29 cellular contexts compared by ENCODE assay signal in the genomic region with DNA sequence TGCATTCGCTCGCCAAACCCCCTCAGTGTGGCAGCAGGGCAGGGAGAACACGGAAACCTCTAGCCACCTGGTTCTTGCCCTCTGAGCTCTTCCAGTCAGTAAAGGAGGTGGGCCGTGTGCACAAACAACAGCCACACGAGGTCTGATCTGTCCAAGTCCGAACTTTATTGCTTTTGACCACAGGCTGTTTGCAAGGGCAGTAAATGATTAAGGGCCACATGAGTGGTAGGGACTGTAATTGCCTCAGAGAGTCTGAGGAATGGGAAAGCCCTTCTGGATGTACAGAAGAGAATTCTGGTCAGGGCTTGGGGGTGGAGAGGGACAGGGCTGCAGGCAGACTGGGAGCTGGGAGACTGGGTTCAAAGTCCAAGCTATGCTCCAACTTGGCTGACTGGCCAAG.
"Had no signal": no experiment of that assay in that cellular context is flagged by ENCODE, and none has a peak within 500 bp of the region (broad histone marks: within the 10 kb centered on the region; RNA-seq: fewer than 3 reads in every experiment).

No MANE protein-coding gene starts in this region.

- H3K27ac ChIP-seq: ascending aorta, body of pancreas, SK-N-MC had no signal

- H3K4me3 ChIP-seq: ascending aorta, body of pancreas, SK-N-MC had no signal

- H3K27me3 ChIP-seq: ascending aorta, body of pancreas had no signal

- H3K4me1 ChIP-seq: ascending aorta, body of pancreas had no signal

- H3K36me3 Mint-ChIP-seq: activated CD8-positive, alpha-beta memory T cell treated with anti-CD3 and anti-CD28 coated beads, Interleukin-2, amount 10 ng/mL, durations not matched to agents 7 days and 5 days; activated naive CD4-positive, alpha-beta T cell treated with anti-CD3 and anti-CD28 coated beads, Interleukin-2, amount 50 U/mL, for 72 hours; T-cell had no signal

- FAIRE-seq: bronchial epithelial cell, TTC549 had no signal

- H3K9me3 Mint-ChIP-seq: activated B cell treated with CpG ODN at 0.5 μM for 24 hours; activated CD4-positive, alpha-beta T cell treated with anti-CD3 and anti-CD28 coated beads, Interleukin-2, amount 10 ng/mL, durations not matched to agents 24 days and 14 days; activated naive CD4-positive, alpha-beta T cell treated with anti-CD3 and anti-CD28 coated beads, Interleukin-2, amount 50 U/mL, for 72 hours; activated naive CD8-positive, alpha-beta T cell treated with anti-CD3 and anti-CD28 coated beads, Interleukin-2, amount 50 U/mL, for 24 hours; activated T-cell treated with anti-CD3 and anti-CD28 coated beads, Interleukin-2, amount 50 U/mL, for 24 hours; activated T-helper 1 cell treated with anti-CD3 and anti-CD28 coated beads, Interleukin-12 subunit alpha, Interleukin-12 subunit beta, Interleukin-2, Interleukin-4 antibody, amounts not matched to agents 30 ng/mL and 10 ng/mL and 1 ng/mL, durations not matched to agents 14 hours and 24 hours and 36 hours; T-cell had no signal

- H3K9me3 ChIP-seq: ascending aorta, body of pancreas had no signal

- ATAC-seq: activated CD8-positive, alpha-beta memory T cell treated with anti-CD3 and anti-CD28 coated beads, Interleukin-2, amount 10 ng/mL, durations not matched to agents 7 days and 5 days; activated naive CD4-positive, alpha-beta T cell treated with anti-CD3 and anti-CD28 coated beads, Interleukin-2, amount 50 U/mL, for 72 hours; activated naive CD8-positive, alpha-beta T cell treated with anti-CD3 and anti-CD28 coated beads, Interleukin-2, amount 50 U/mL, for 24 hours; body of pancreas; PC-3; T-cell had no signal

- DNase-seq: activated B cell treated with CpG ODN at 0.5 μM for 24 hours; activated CD4-positive, alpha-beta T cell treated with anti-CD3 and anti-CD28 coated beads for 1 hour; activated CD4-positive, alpha-beta T cell treated with anti-CD3 and anti-CD28 coated beads, Interleukin-2, amount 10 ng/mL, durations not matched to agents 24 days and 14 days; activated CD4-positive, alpha-beta T cell treated with anti-CD3 and anti-CD28 coated beads, Interleukin-2, amount 50 U/mL, for 48 hours; activated CD8-positive, alpha-beta memory T cell treated with anti-CD3 and anti-CD28 coated beads, Interleukin-2, amount 10 ng/mL, durations not matched to agents 7 days and 5 days; activated effector memory CD4-positive, alpha-beta T cell treated with anti-CD3 and anti-CD28 coated beads, Interleukin-2, amount 50 U/mL, for 16 hours; activated naive CD4-positive, alpha-beta T cell treated with Interleukin-2 at 50 U/mL for 16 hours; activated naive CD8-positive, alpha-beta T cell treated with anti-CD3 and anti-CD28 coated beads, Interleukin-2, amount 50 U/mL, for 24 hours; activated T-cell treated with anti-CD3 and anti-CD28 coated beads, Interleukin-2, amount 50 U/mL, for 24 hours; amniotic stem cell; body of pancreas; Kasumi-1; NCI-H1048; NCI-H146; NCI-H187 treated with DMSO at 0.1 percent for 48 hours; NCI-H2081 treated with DMSO at 0.1 percent for 48 hours; NCI-H446; NCI-H524; PC-3; SIG-M5; T-cell; T-helper 2 cell; T1000 had no signal

- H3K4me1 Mint-ChIP-seq: activated B cell treated with CpG ODN at 0.5 μM for 24 hours; activated CD4-positive, alpha-beta T cell treated with anti-CD3 and anti-CD28 coated beads, Interleukin-2, amount 10 ng/mL, durations not matched to agents 24 days and 14 days; activated CD8-positive, alpha-beta memory T cell treated with anti-CD3 and anti-CD28 coated beads, Interleukin-2, amount 10 ng/mL, durations not matched to agents 7 days and 5 days; activated naive CD8-positive, alpha-beta T cell treated with anti-CD3 and anti-CD28 coated beads, Interleukin-2, amount 50 U/mL, for 24 hours; T-cell had no signal

- H3K36me3 ChIP-seq: ascending aorta had no signal

- H3K27ac Mint-ChIP-seq: activated B cell treated with CpG ODN at 0.5 μM for 24 hours; activated CD4-positive, alpha-beta T cell treated with anti-CD3 and anti-CD28 coated beads, Interleukin-2, amount 10 ng/mL, durations not matched to agents 24 days and 14 days; activated CD8-positive, alpha-beta memory T cell treated with anti-CD3 and anti-CD28 coated beads, Interleukin-2, amount 10 ng/mL, durations not matched to agents 7 days and 5 days; activated naive CD4-positive, alpha-beta T cell treated with anti-CD3 and anti-CD28 coated beads, Interleukin-2, amount 50 U/mL, for 72 hours; activated naive CD8-positive, alpha-beta T cell treated with anti-CD3 and anti-CD28 coated beads, Interleukin-2, amount 50 U/mL, for 24 hours; activated T-cell treated with anti-CD3 and anti-CD28 coated beads, Interleukin-2, amount 50 U/mL, for 24 hours; activated T-helper 1 cell treated with anti-CD3 and anti-CD28 coated beads, Interleukin-12 subunit alpha, Interleukin-12 subunit beta, Interleukin-2, Interleukin-4 antibody, amounts not matched to agents 30 ng/mL and 10 ng/mL and 1 ng/mL, durations not matched to agents 14 hours and 24 hours and 36 hours; T-cell had no signal

- H3K4me3 Mint-ChIP-seq: activated B cell treated with CpG ODN at 0.5 μM for 24 hours; activated CD4-positive, alpha-beta T cell treated with anti-CD3 and anti-CD28 coated beads, Interleukin-2, amount 10 ng/mL, durations not matched to agents 24 days and 14 days; activated CD8-positive, alpha-beta memory T cell treated with anti-CD3 and anti-CD28 coated beads, Interleukin-2, amount 10 ng/mL, durations not matched to agents 7 days and 5 days; activated naive CD8-positive, alpha-beta T cell treated with anti-CD3 and anti-CD28 coated beads, Interleukin-2, amount 50 U/mL, for 24 hours; activated T-cell treated with anti-CD3 and anti-CD28 coated beads, Interleukin-2, amount 50 U/mL, for 24 hours; activated T-helper 1 cell treated with anti-CD3 and anti-CD28 coated beads, Interleukin-12 subunit alpha, Interleukin-12 subunit beta, Interleukin-2, Interleukin-4 antibody, amounts not matched to agents 30 ng/mL and 10 ng/mL and 1 ng/mL, durations not matched to agents 14 hours and 24 hours and 36 hours; T-cell had no signal
